14 cellular contexts compared by ENCODE assay signal in genomic region chr3:43748179-43748578, GRCh38. TPM values are rescaled to one million over a fixed set of nuclear protein-coding genes. Genes with fewer than 3 reads are reported as not detected.
DNase-seq lines count a peak whose midpoint lies in the region; ATAC-seq, FAIRE-seq and TF ChIP-seq lines count a peak whose summit lies in the region.
"Had no signal": no experiment of that assay in that cellular context is flagged by ENCODE, and none has a peak within 500 bp of the region (broad histone marks: within the 10 kb centered on the region; RNA-seq: fewer than 3 reads in every experiment).

No MANE protein-coding gene starts in this region.

- no peaks in the 10 kb centered on the region for H4K20me1 ChIP-seq in endothelial cell of umbilical vein (replicated peaks; ENCODE audit: control insufficient read depth, extremely low read depth, insufficient read depth, low read length)

- no peaks in the 10 kb centered on the region for H3K9me1 ChIP-seq in endothelial cell of umbilical vein (replicated peaks; ENCODE audit: control insufficient read depth, extremely low read depth, insufficient read depth, low read length)

- peak overlapping the region; percentile 6 for H3K27ac ChIP-seq in endothelial cell of umbilical vein (ENCODE audit: insufficient read depth, low read depth, low read length)

- no peaks in the 10 kb centered on the region for H3K36me3 ChIP-seq in endothelial cell of umbilical vein (ENCODE audit: control insufficient read depth in 2 of 2, extremely low read depth in 1 of 2, insufficient read depth in 2 of 2, low read length in 2 of 2)
- H3K36me3 ChIP-seq in neuron (ENCODE audit: insufficient read depth, low read length) = no peaks in the 10 kb centered on the region

- peaks cover 11% of the 10 kb centered on the region for H3K9me3 Mint-ChIP-seq in activated T-cell treated with anti-CD3 and anti-CD28 coated beads, Interleukin-2, amount 50 U/mL, for 24 hours

- peak overlapping the region; percentile 81 for H2AFZ ChIP-seq in endothelial cell of umbilical vein (ENCODE audit: low read depth, low read length)
- peak overlapping the region; percentile 31 for H2AFZ ChIP-seq in neuron (ENCODE audit: low read depth, low read length)

- ATAC-seq in HG03280 (IDR thresholded peaks at IDR 0.05; ENCODE audit: unreplicated experiment) = no peak

- intact Hi-C loops in endothelial cell of umbilical vein (cut with micrococcal nuclease) = no loop called here

- no peaks in the 10 kb centered on the region for H3K36me3 Mint-ChIP-seq in activated T-cell treated with anti-CD3 and anti-CD28 coated beads, Interleukin-2, amount 50 U/mL, for 24 hours (ENCODE audit: low read depth)

- no peak for TF ChIP-seq CTCF in endothelial cell of umbilical vein (IDR thresholded peaks at IDR 0.05; ENCODE audit: extremely low read depth in 1 of 2, insufficient read depth in 1 of 2, low read depth in 1 of 2, low read length in 2 of 2)

- DNase-seq in EL (peak; percentile 86), RCC 7860 (ENCODE audit: low spot score) (peak; percentile 43), endothelial cell of umbilical vein (ENCODE audit: low read depth, low spot score) (peak; percentile 80), cerebellum (ENCODE audit: low spot score) (no peak), germinal center (ENCODE audit: low spot score) (no peak)
- DNase-seq in activated T-cell treated with anti-CD3 and anti-CD28 coated beads, Interleukin-2, amount 50 U/mL, for 24 hours = no peak
- DNase-seq: activated CD8-positive, alpha-beta memory T cell treated with anti-CD3 and anti-CD28 coated beads, Interleukin-2, amount 50 U/mL, for 4 hours; H7; Kasumi-1; NCI-H2227 treated with DMSO at 0.1 percent for 48 hours; RPMI8226 had no signal

- no peaks in the 10 kb centered on the region for H3K4me1 Mint-ChIP-seq in activated T-cell treated with anti-CD3 and anti-CD28 coated beads, Interleukin-2, amount 50 U/mL, for 24 hours (ENCODE audit: low read depth)
- H3K4me1 Mint-ChIP-seq: nephron had no signal

- dilution Hi-C loops in endothelial cell of umbilical vein (cut with MboI; ENCODE audit: extremely low pct_ligation_motif_present, low sequenced_read_pairs) = no loop called here

- no peaks in the 10 kb centered on the region for H3K9me3 ChIP-seq in endothelial cell of umbilical vein (replicated peaks; ENCODE audit: control insufficient read depth, insufficient read depth, low read length)
- H3K9me3 ChIP-seq in neuron (ENCODE audit: low read length) = no peaks in the 10 kb centered on the region

- peaks cover 19% of the 10 kb centered on the region for H3K4me1 ChIP-seq in endothelial cell of umbilical vein (ENCODE audit: control insufficient read depth, extremely low read depth, insufficient read depth, low read length)
- H3K4me1 ChIP-seq in neuron (ENCODE audit: insufficient read depth, low read length) = peaks cover 3% of the 10 kb centered on the region

- no peaks in the 10 kb centered on the region for H3K27me3 Mint-ChIP-seq in activated T-cell treated with anti-CD3 and anti-CD28 coated beads, Interleukin-2, amount 50 U/mL, for 24 hours

- H3K27me3 ChIP-seq in endothelial cell of umbilical vein (ENCODE audit: control insufficient read depth in 2 of 2, insufficient read depth in 2 of 2, low read length in 2 of 2) (no peaks in the 10 kb centered on the region), neuron (ENCODE audit: insufficient read depth, low read length) (peaks cover 3% of the 10 kb centered on the region)

- FAIRE-seq in RCC 7860 (lab: Jason Lieb, UNC) (no peak), endothelial cell of umbilical vein (lab: Jason Lieb, UNC) (peak; percentile 91)

- no peak overlapping the region for H3K9ac ChIP-seq in endothelial cell of umbilical vein (replicated peaks; ENCODE audit: extremely low read depth, insufficient read depth, low read length)

- CTCF ChIA-PET in endothelial cell of umbilical vein (lab: Charles Lee) = interaction anchor here (0.8 to 1.4 kb wide), 6 partner anchors 11 to 204 kb away, joined by 3 to 6 read pairs (median 3); no protein-coding TSS in a partner anchor

- POLR2A ChIA-PET in endothelial cell of umbilical vein (lab: Charles Lee) = no interaction called here

- no peak overlapping the region for H3K4me3 Mint-ChIP-seq in activated T-cell treated with anti-CD3 and anti-CD28 coated beads, Interleukin-2, amount 50 U/mL, for 24 hours
- H3K4me3 Mint-ChIP-seq: nephron had no signal

- H3K79me2 ChIP-seq in endothelial cell of umbilical vein (ENCODE audit: control insufficient read depth, insufficient read depth, low read length) = no peaks in the 10 kb centered on the region

- TF ChIP-seq POLR2A in endothelial cell of umbilical vein (IDR thresholded peaks at IDR 0.05; ENCODE audit: low read depth, low read length) = no peak

- BruUV-seq in endothelial cell of umbilical vein (replicated peaks; lab: Mats Ljungman, UMichigan) = no TSS peak

- no peak overlapping the region for H3K27ac Mint-ChIP-seq in activated T-cell treated with anti-CD3 and anti-CD28 coated beads, Interleukin-2, amount 50 U/mL, for 24 hours
- H3K27ac Mint-ChIP-seq: nephron had no signal

- H3K4me3 ChIP-seq in endothelial cell of umbilical vein (replicated peaks in 1 of 3; ENCODE audit: insufficient read depth in 1 of 3, low read depth in 1 of 3, low read length in 3 of 3) (no peak overlapping the region), neuron (ENCODE audit: low read length) (no peak overlapping the region)

- H3K4me2 ChIP-seq in endothelial cell of umbilical vein (ENCODE audit: insufficient read depth, low read length) = no peak overlapping the region

TF ChIP-seq in endothelial cell of umbilical vein, 7 proteins besides CTCF, POLR2A, EP300 and RAD21:
- no peak for TF ChIP-seq MYC (IDR thresholded peaks at IDR 0.05; ENCODE audit: low read depth, low read length)
- no peak for TF ChIP-seq EZH2 (IDR thresholded peaks at IDR 0.05; ENCODE audit: borderline replicate concordance, low read depth, low read length, severe bottlenecking)
- no peak for TF ChIP-seq GATA2 (IDR thresholded peaks at IDR 0.05; ENCODE audit: insufficient read depth, insufficient read length, low read depth, low read length)
- TF ChIP-seq FOS (IDR thresholded peaks at IDR 0.05; ENCODE audit: borderline replicate concordance, insufficient read depth, low read length) = no peak
- no peak for TF ChIP-seq JUN (IDR thresholded peaks at IDR 0.05; ENCODE audit: borderline replicate concordance, insufficient read depth, insufficient read length, low read depth)
- no peak for TF ChIP-seq POLR2AphosphoS5 (IDR thresholded peaks at IDR 0.05; ENCODE audit: insufficient read depth, low read depth, low read length)
- TF ChIP-seq, protein P1, sequence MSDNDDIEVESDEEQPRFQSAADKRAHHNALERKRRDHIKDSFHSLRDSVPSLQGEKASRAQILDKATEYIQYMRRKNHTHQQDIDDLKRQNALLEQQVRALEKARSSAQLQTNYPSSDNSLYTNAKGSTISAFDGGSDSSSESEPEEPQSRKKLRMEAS (IDR thresholded peaks at IDR 0.05; ENCODE audit: insufficient read depth, insufficient read length) = peak; percentile 89
TF ChIP-seq in endothelial cell of umbilical vein: peak in this region for 1.

RNA-seq across cellular contexts. Expression of gene ABHD5, which starts 57.4 kb away (rescaled TPM):
- total RNA-seq in endothelial cell of umbilical vein = 17.1 and 21.2 TPM in 2 replicates
- 9.0 and 10.0 TPM in 2 replicates for polyA plus RNA-seq in endothelial cell of umbilical vein
- 14.4 and 15.0 TPM in 2 replicates for polyA plus RNA-seq in endothelial cell of umbilical vein (2011; cell fraction: cytosol; rRNA removed)
- 22.3 and 31.1 TPM in 2 replicates for polyA plus RNA-seq in endothelial cell of umbilical vein (2011; cell fraction: nucleus; rRNA removed)
- 16.1 and 29.3 TPM in 2 replicates for polyA plus RNA-seq in endothelial cell of umbilical vein (2012)
- polyA minus RNA-seq in endothelial cell of umbilical vein = 16.7 and 20.6 TPM in 2 replicates
- 34.4 TPM for polyA minus RNA-seq in endothelial cell of umbilical vein (2011; cell fraction: cytosol; rRNA and poly(A)+ RNA removed)
- polyA minus RNA-seq in endothelial cell of umbilical vein (2011; cell fraction: nucleus; rRNA and poly(A)+ RNA removed) = 19.8 and 23.9 TPM in 2 replicates
- total RNA-seq in cerebellum = 26.6 TPM

Comparison
In these comparisons a context has a peak if more than half of its experiments do, and no peak if none do; other contexts are left out.
1. DNase-seq: peak in EL (single experiment), RCC 7860 (single experiment) and endothelial cell of umbilical vein (single experiment); none in activated T-cell treated with anti-CD3 and anti-CD28 coated beads, Interleukin-2, amount 50 U/mL, for 24 hours (single experiment), cerebellum (single experiment) and germinal center (single experiment).